Comparison of ENCODE assay signal across 8 cellular contexts in the genomic region with DNA sequence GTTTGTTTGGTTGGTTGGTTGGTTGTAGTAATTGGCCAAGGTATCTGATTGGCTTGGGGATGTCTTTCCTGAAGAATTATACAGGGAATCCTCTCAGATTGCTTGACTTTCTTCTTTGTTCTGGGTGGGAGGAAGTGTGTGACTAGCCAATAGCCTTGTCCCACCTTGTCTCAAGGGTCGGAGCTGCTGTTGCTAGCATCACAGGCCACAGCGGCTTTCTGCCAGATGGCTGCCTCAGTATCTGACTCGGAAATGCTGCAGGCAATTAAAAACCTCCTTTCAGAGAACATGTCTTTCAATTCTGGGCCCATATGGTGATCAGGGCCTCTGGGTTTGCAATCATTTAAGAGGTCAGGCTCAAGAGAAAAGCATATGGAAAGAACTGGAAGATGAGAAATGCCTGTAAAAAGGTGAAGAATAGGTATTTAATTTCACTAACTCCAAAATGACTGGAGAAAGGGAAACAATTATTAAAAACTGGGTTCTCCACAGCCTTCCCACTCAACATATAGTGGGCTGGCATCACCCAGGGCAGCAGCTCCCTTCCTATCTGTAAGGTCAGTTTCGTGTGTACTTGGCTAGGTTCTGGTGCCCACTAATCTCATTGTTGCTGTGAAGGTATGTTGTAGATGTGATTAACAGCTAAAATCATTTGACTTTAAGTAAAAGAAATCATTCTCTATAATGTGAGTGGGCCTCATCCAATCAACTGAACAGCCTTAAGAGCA. TPM values are rescaled to one million over a fixed set of nuclear protein-coding genes. Genes with fewer than 3 reads are reported as not detected.
A peak's percentile ranks its signal among the peaks of the same experiment; 100 is the strongest.
DNase-seq lines count a peak whose midpoint lies in the region; ATAC-seq and TF ChIP-seq lines count a peak whose summit lies in the region.

No MANE protein-coding gene starts in this region.

- peak overlapping the region; percentile 49 for H3K4me3 Mint-ChIP-seq in T-helper 1 cell treated with Interleukin-12 subunit alpha and Interleukin-12 subunit beta and Interleukin-4 antibody, amounts not matched to agents 30 μg/mL and 1 μg/mL, for 36 hours
- no peak overlapping the region for H3K4me3 Mint-ChIP-seq in endodermal cell

- in situ Hi-C loops in ACHN (cut with HindIII; ENCODE audit: low pct_ligation_motif_present, low pct_unique_long_range_greater_than_20kb, low sequenced_read_pairs), result no loop called here

- no peak for DNase-seq in T-helper 1 cell
- peak; percentile 81 for DNase-seq in OCI-LY7 (ENCODE audit: low spot score)
- DNase-seq in endodermal cell, result no peak
- no peak for DNase-seq in sigmoid colon
- DNase-seq in ACHN, result no peak
- no peak for DNase-seq in activated CD4-positive, CD25-positive, alpha-beta regulatory T cell (lab: John Stamatoyannopoulos, UW)

- H3K79me2 ChIP-seq in OCI-LY7 (ENCODE audit: insufficient read depth, low read depth, low read length), result peaks cover 95% of the 10 kb centered on the region

- peak overlapping the region; percentile 81 for H3K27ac ChIP-seq in OCI-LY7 (ENCODE audit: low read depth, low read length, poor library complexity, severe bottlenecking)
- peak overlapping the region; percentile 1 for H3K27ac ChIP-seq in endodermal cell (ENCODE audit: low read depth, low read length)
- H3K27ac ChIP-seq in sigmoid colon, result peak overlapping the region; percentile 4 to 55 (median 26)

- 96% methylated on average over 4 of the region's 4 CpGs; no CpG with 5 or more reads in 1 of the 2 experiments for WGBS in endodermal cell (ENCODE audit: insufficient coverage in 1 of 2, insufficient read length in 1 of 2), 2 experiments
- 63 to 82% methylated on average over 4 of the region's 4 CpGs for WGBS in sigmoid colon, 2 donors

- no peak overlapping the region; the same call in 1 of the 2 replicates for H2AFZ ChIP-seq in OCI-LY7 (ENCODE audit: low read length)

- H3K36me3 ChIP-seq in OCI-LY7 (ENCODE audit: insufficient read depth, low read length), result no peaks in the 10 kb centered on the region
- H3K36me3 ChIP-seq in endodermal cell (ENCODE audit: control insufficient read depth, insufficient read depth, low read length), result no peaks in the 10 kb centered on the region
- no peaks in the 10 kb centered on the region for H3K36me3 ChIP-seq in sigmoid colon

- peaks cover 79% of the 10 kb centered on the region for H3K4me1 Mint-ChIP-seq in T-helper 1 cell treated with Interleukin-12 subunit alpha and Interleukin-12 subunit beta and Interleukin-4 antibody, amounts not matched to agents 30 μg/mL and 1 μg/mL, for 36 hours (ENCODE audit: low read depth)
- peaks cover 30% of the 10 kb centered on the region for H3K4me1 Mint-ChIP-seq in endodermal cell

- no peak for ATAC-seq in GM21786 (IDR thresholded peaks at IDR 0.05; ENCODE audit: unreplicated experiment)

- H3K9ac ChIP-seq in endodermal cell (ENCODE audit: extremely low read depth, low read length, poor library complexity, severe bottlenecking), result no peak overlapping the region

- no peak for TF ChIP-seq POLR2A in sigmoid colon (IDR thresholded peaks at IDR 0.05)

- no peaks in the 10 kb centered on the region for H3K9me3 Mint-ChIP-seq in T-helper 1 cell treated with Interleukin-12 subunit alpha and Interleukin-12 subunit beta and Interleukin-4 antibody, amounts not matched to agents 30 μg/mL and 1 μg/mL, for 36 hours
- no peaks in the 10 kb centered on the region for H3K9me3 Mint-ChIP-seq in endodermal cell

- intact Hi-C loops in OCI-LY7 (cut with micrococcal nuclease; ENCODE audit: unreplicated experiment), result no loop called here
- intact Hi-C loops in sigmoid colon (cut with DNase I), result no loop called here

- TF ChIP-seq CTCF in OCI-LY7 (conservative IDR thresholded peaks at IDR 0.05; ENCODE audit: low read length), result no peak
- no peak for TF ChIP-seq CTCF in endodermal cell (conservative IDR thresholded peaks at IDR 0.05)
- TF ChIP-seq CTCF in sigmoid colon (IDR thresholded peaks at IDR 0.05), result no peak

- POLR2A ChIA-PET in OCI-LY7 (lab: Charles Lee), result interaction anchor here (0.6 to 7.2 kb wide), 13 partner anchors 10 to 1300 kb away, joined by 3 to 45 read pairs (median 3); a partner anchor contains a TSS

- CTCF ChIA-PET in OCI-LY7 (lab: Charles Lee; ENCODE audit: unreplicated experiment), result interaction anchor here (1.3 kb wide), 1 partner anchor 16 kb away, joined by 3 read pairs; no protein-coding TSS in a partner anchor

- peak overlapping the region; percentile 89 for H3K27ac Mint-ChIP-seq in T-helper 1 cell treated with Interleukin-12 subunit alpha and Interleukin-12 subunit beta and Interleukin-4 antibody, amounts not matched to agents 30 μg/mL and 1 μg/mL, for 36 hours
- H3K27ac Mint-ChIP-seq in endodermal cell, result no peak overlapping the region

- H3K36me3 Mint-ChIP-seq in T-helper 1 cell treated with Interleukin-12 subunit alpha and Interleukin-12 subunit beta and Interleukin-4 antibody, amounts not matched to agents 30 μg/mL and 1 μg/mL, for 36 hours (ENCODE audit: low read depth), result peaks cover 24% of the 10 kb centered on the region
- peaks cover 4% of the 10 kb centered on the region for H3K36me3 Mint-ChIP-seq in endodermal cell (ENCODE audit: low read depth)

- peak overlapping the region; percentile 72 for H3K4me2 ChIP-seq in OCI-LY7 (ENCODE audit: low read length)

- H3K4me1 ChIP-seq in OCI-LY7 (ENCODE audit: insufficient read depth, low read length, poor library complexity, severe bottlenecking) (peaks cover 100% of the 10 kb centered on the region), endodermal cell (ENCODE audit: control insufficient read depth, insufficient read depth, low read length) (no peaks in the 10 kb centered on the region), sigmoid colon (peaks cover 0 to 100% (median 86%) of the 10 kb centered on the region in 4 donors)

- H3K27me3 Mint-ChIP-seq in T-helper 1 cell treated with Interleukin-12 subunit alpha and Interleukin-12 subunit beta and Interleukin-4 antibody, amounts not matched to agents 30 μg/mL and 1 μg/mL, for 36 hours (ENCODE audit: low read depth), result no peaks in the 10 kb centered on the region
- H3K27me3 Mint-ChIP-seq in endodermal cell (ENCODE audit: insufficient read depth), result no peaks in the 10 kb centered on the region

- no TSS peak for BruUV-seq in OCI-LY7 (replicated peaks; lab: Mats Ljungman, UMichigan)

- H3K4me3 ChIP-seq in OCI-LY7 (ENCODE audit: low read depth, low read length, poor library complexity, severe bottlenecking), result peak overlapping the region; percentile 32
- H3K4me3 ChIP-seq in endodermal cell (ENCODE audit: low read length), result no peak overlapping the region
- H3K4me3 ChIP-seq in sigmoid colon, result no peak overlapping the region

- H3K27me3 ChIP-seq in endodermal cell (ENCODE audit: control insufficient read depth, insufficient read depth, low read length, poor library complexity, severe bottlenecking) (no peaks in the 10 kb centered on the region), sigmoid colon (no peaks in the 10 kb centered on the region)

- H4K20me1 ChIP-seq in OCI-LY7 (ENCODE audit: insufficient read depth, low read length), result no peaks in the 10 kb centered on the region

- no peak for TF ChIP-seq EP300 in sigmoid colon (IDR thresholded peaks at IDR 0.05)

- H3K9me3 ChIP-seq in OCI-LY7 (ENCODE audit: low read length) (no peaks in the 10 kb centered on the region), endodermal cell (ENCODE audit: control insufficient read depth, low read length) (no peaks in the 10 kb centered on the region), sigmoid colon (no peaks in the 10 kb centered on the region)

- H3K9me2 ChIP-seq in OCI-LY7 (ENCODE audit: insufficient read depth, low read length), result no peaks in the 10 kb centered on the region

RNA-seq across cellular contexts. Expression of a gene that starts 32.4 kb away (rescaled TPM):
- 28.1 and 29.6 TPM in 2 replicates for total RNA-seq in OCI-LY7 (2014; rRNA removed; shearing (Covaris generic))
- 25.2 and 29.5 TPM in 2 replicates for total RNA-seq in OCI-LY7 (2022)
- total RNA-seq in endodermal cell, result 1 to 10 TPM; 6.0 to 9.6 TPM
- polyA plus RNA-seq in endodermal cell (2013, experiment 1 of 2), result 3.9 TPM
- 3.6 TPM for polyA plus RNA-seq in endodermal cell (2013, experiment 2 of 2)
- total RNA-seq in sigmoid colon, result 100 to 1,000 TPM; 215 to 243 (median 234) TPM
- 10 to 100 TPM in 2 of 3 donors, 1 to 10 TPM in 1; 9.9 to 56.4 (median 32.4) TPM for polyA plus RNA-seq in sigmoid colon

Comparison
In these comparisons a context has a peak if more than half of its experiments do, and no peak if none do; other contexts are left out.
1. H3K27ac ChIP-seq: peak in every context shown above with its lines; median percentile 81 in OCI-LY7; 26 in sigmoid colon; 1 in endodermal cell.
2. RNA of a gene that starts 32.4 kb away (total RNA-seq): 215 to 243 TPM in sigmoid colon; 25.2 to 29.6 TPM in OCI-LY7 and 6.0 to 9.6 TPM in endodermal cell; every median in the first group is over 4 times any median in the second.